In the genomic region with DNA sequence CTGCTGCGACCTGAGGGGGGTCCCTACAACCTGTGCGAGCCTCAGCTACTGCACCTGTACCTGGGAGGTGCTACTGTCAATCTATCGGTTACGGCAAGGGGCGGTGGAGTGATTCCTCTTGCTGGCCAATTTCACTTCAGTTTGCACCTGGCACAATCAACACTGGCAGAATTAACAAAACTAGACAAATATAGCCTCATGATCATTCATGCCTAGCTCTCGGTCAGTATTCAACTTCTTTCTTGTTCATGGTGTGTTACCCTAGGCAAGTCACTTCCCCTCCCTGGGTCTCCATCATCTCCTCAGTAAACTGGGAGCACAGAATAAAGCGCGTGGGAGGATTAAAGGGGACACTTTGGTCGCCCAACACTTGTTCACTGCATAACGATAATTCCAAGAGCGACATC, we compare ENCODE assay signal across 8 cellular contexts. TPM values are rescaled to one million over a fixed set of nuclear protein-coding genes. Genes with fewer than 3 reads are reported as not detected.
A peak's percentile ranks its signal among the peaks of the same experiment; 100 is the strongest.
DNase-seq lines count a peak whose midpoint lies in the region; ATAC-seq, FAIRE-seq and TF ChIP-seq lines count a peak whose summit lies in the region.

No MANE protein-coding gene starts in this region.

- H3K4me3 Mint-ChIP-seq in nephron progenitor cell = peak overlapping the region; percentile 97

- peak overlapping the region; percentile 78 for H2AFZ ChIP-seq in KMS-11 (ENCODE audit: low read depth)

- no peaks in the 10 kb centered on the region for H4K20me1 ChIP-seq in KMS-11 (ENCODE audit: insufficient read depth)

- FAIRE-seq in GM12891 (lab: Jason Lieb, UNC) = peak; percentile 65

- H3K4me3 ChIP-seq in KMS-11 (IDR thresholded peaks at IDR 0.05; ENCODE audit: insufficient read depth, low read depth, low read length) = peak overlapping the region; percentile 59
- H3K4me3 ChIP-seq in colonic mucosa = peak overlapping the region; percentile 56

- TF ChIP-seq CTCF in KMS-11 (conservative IDR thresholded peaks at IDR 0.05; ENCODE audit: low read depth, low read length) = no peak
- no peak for TF ChIP-seq CTCF in colonic mucosa (IDR thresholded peaks at IDR 0.05)
- no peak for TF ChIP-seq CTCF in nephron progenitor cell (IDR thresholded peaks at IDR 0.05)

- TF ChIP-seq POLR2A in GM12891 (IDR thresholded peaks at IDR 0.05; ENCODE audit: low read depth, low read length) = no peak

- no peaks in the 10 kb centered on the region for H3K36me3 ChIP-seq in KMS-11 (ENCODE audit: insufficient read depth)
- H3K36me3 ChIP-seq in colonic mucosa = no peaks in the 10 kb centered on the region

- H3K36me3 Mint-ChIP-seq in nephron progenitor cell (ENCODE audit: low read depth) = peaks cover 18% of the 10 kb centered on the region

- H3K27me3 ChIP-seq in KMS-11 (ENCODE audit: insufficient read depth, low read depth) = no peaks in the 10 kb centered on the region
- H3K27me3 ChIP-seq in colonic mucosa = no peaks in the 10 kb centered on the region

- H3K27ac Mint-ChIP-seq in nephron progenitor cell = peak overlapping the region; percentile 87

- H3K9ac ChIP-seq in KMS-11 = peak overlapping the region; percentile 90; the same call in 1 of the 2 replicates
- H3K9ac ChIP-seq in colonic mucosa (ENCODE audit: low read depth in 2 of 2, low read length in 2 of 2) = peak overlapping the region; percentile 60 to 76

- no peak for DNase-seq in GM12891 (ENCODE audit: insufficient read length, low spot score)
- no peak for DNase-seq in colonic mucosa
- no peak for DNase-seq in nephron progenitor cell
- no peak for DNase-seq in effector CD4-positive, alpha-beta T cell
- DNase-seq in COLO829 (ENCODE audit: low spot score) = no peak
- no peak for DNase-seq in EL

- intact Hi-C loops in colonic mucosa (cut with DNase I) = no loop called here

- ATAC-seq in GM21619 (IDR thresholded peaks at IDR 0.05; ENCODE audit: unreplicated experiment) = no peak

- H3K79me2 ChIP-seq in KMS-11 (ENCODE audit: insufficient read depth, low read depth) = peaks cover 26% of the 10 kb centered on the region

- H3K9me3 ChIP-seq in colonic mucosa = no peaks in the 10 kb centered on the region

- peaks cover 74% of the 10 kb centered on the region for H3K4me1 Mint-ChIP-seq in nephron progenitor cell

- no peaks in the 10 kb centered on the region for H3K27me3 Mint-ChIP-seq in nephron progenitor cell (ENCODE audit: low read depth, poor library complexity)

- H3K4me1 ChIP-seq in KMS-11 (ENCODE audit: low read depth, poor library complexity, severe bottlenecking) = peaks cover 29% of the 10 kb centered on the region
- peaks cover 6% of the 10 kb centered on the region for H3K4me1 ChIP-seq in colonic mucosa

- H3K9me3 Mint-ChIP-seq in nephron progenitor cell = no peaks in the 10 kb centered on the region

- H3K27ac ChIP-seq in KMS-11 = peak overlapping the region; percentile 70
- peak overlapping the region; percentile 62 for H3K27ac ChIP-seq in colonic mucosa

- peak overlapping the region; percentile 89 for H3K4me2 ChIP-seq in KMS-11

TF ChIP-seq in GM12891, 5 proteins besides CTCF, POLR2A, EP300 and RAD21:
- TF ChIP-seq SPI1 (IDR thresholded peaks at IDR 0.05; ENCODE audit: low read depth, low read length) (peak; percentile 42; the same call in 1 of the 2 replicates), PAX5 (IDR thresholded peaks at IDR 0.05; ENCODE audit: insufficient read depth, low read length, severe bottlenecking) (no peak)
TF ChIP-seq in GM12891: peak in this region for 1.

RNA-seq across cellular contexts. Expression of a gene that starts 0.6 kb away (rescaled TPM):
- polyA plus RNA-seq in GM12891 (2012; ENCODE audit: low read depth, missing spikeins) = 23.1 TPM
- 10 to 100 TPM; 10.6 to 29.8 TPM for total RNA-seq in colonic mucosa

RNA-seq across cellular contexts. Expression of a gene that starts 0.9 kb away (rescaled TPM):
- polyA plus RNA-seq in GM12891 (2012; ENCODE audit: low read depth, missing spikeins) = 134 TPM
- 10 to 100 TPM; 56.5 to 89.2 TPM for total RNA-seq in colonic mucosa

RNA-seq across cellular contexts. Expression of a gene that starts 48.0 kb away (rescaled TPM):
- 0.35 TPM for polyA plus RNA-seq in GM12891 (2012; ENCODE audit: low read depth, missing spikeins)
- total RNA-seq in colonic mucosa = 1 to 10 TPM; 1.8 to 3.5 TPM
